ENCODE assay signal across 1 cellular context in genomic region chr3:49198611-49199230, GRCh38.
TF ChIP-seq lines count a peak whose summit lies in the region.

No MANE protein-coding gene starts in this region.

TF ChIP-seq in H1, 55 proteins besides CTCF, POLR2A, EP300 and RAD21:
- TF ChIP-seq HDAC6 (IDR thresholded peaks at IDR 0.05; ENCODE audit: low read depth, low read length) (no peak), SP2 (IDR thresholded peaks at IDR 0.05; ENCODE audit: low read length) (no peak), FOSL1 (IDR thresholded peaks at IDR 0.05; ENCODE audit: insufficient read depth, low read depth, low read length) (no peak), TBP (IDR thresholded peaks at IDR 0.05; ENCODE audit: low read depth, low read length) (no peak), ZNF274 (IDR thresholded peaks at IDR 0.05; ENCODE audit: borderline replicate concordance, extremely low read depth, low read length) (no peak)
